11 cellular contexts compared by ENCODE assay signal in the genomic region with DNA sequence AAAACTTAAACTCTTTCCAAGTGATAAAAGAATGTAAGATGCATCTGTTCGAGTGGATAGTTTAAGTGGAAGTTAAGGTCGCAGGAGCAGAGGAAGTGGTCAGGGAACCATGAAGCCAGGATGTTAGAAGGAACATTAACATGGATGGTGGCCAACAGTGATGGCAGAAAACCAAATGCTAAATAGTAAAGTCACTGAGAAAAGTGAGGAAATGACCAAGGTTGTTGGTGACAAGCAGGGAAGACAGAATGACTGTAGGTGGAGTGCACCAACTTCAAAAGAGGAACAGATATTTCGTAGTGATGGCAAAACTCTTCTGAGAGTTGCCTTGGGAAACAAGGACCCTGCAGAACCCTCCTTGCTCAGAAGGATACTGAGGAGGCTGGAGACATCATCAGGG.
DNase-seq lines count a peak whose midpoint lies in the region; ATAC-seq and TF ChIP-seq lines count a peak whose summit lies in the region.
"Had no signal": no experiment of that assay in that cellular context is flagged by ENCODE, and none has a peak within 500 bp of the region (broad histone marks: within the 10 kb centered on the region; RNA-seq: fewer than 3 reads in every experiment).

No MANE protein-coding gene starts in this region.

- peak; percentile 67 to 70 for ATAC-seq in stimulated activated naive B cell treated with anti-CD40 and anti-IgM and Interleukin-4, amounts not matched to agents 10 μg/mL and 1 μg/mL and 100 μg/mL, for 72 hours (replicated peaks)
- ATAC-seq in GM18909 (IDR thresholded peaks at IDR 0.05; ENCODE audit: poor library complexity, unreplicated experiment), result no peak
- ATAC-seq: Panc1 had no signal

- WGBS in SK-N-SH (ENCODE audit: low lambda C conversion rate), result 80% methylated on average over 3 of the region's 3 CpGs
- 55 to 56% methylated on average over 3 of the region's 3 CpGs for WGBS in testis, 2 donors

- no peak overlapping the region for H3K9ac ChIP-seq in SK-N-SH

- peaks cover 14% of the 10 kb centered on the region for H3K9me3 Mint-ChIP-seq in T-helper 2 cell treated with Interferon-gamma antibody and Interleukin-4, amounts not matched to agents 5 μg/mL and 100 μg/mL, for 36 hours
- H3K9me3 Mint-ChIP-seq in stimulated activated naive B cell treated with anti-CD40 and anti-IgM and Interleukin-4, amounts not matched to agents 10 μg/mL and 1 μg/mL and 100 μg/mL, for 72 hours, result peaks cover 14 to 15% of the 10 kb centered on the region in 2 donors
- H3K9me3 Mint-ChIP-seq in activated T-cell treated with anti-CD3 and anti-CD28 coated beads, Interleukin-2, amount 50 U/mL, for 24 hours, result peaks cover 3% of the 10 kb centered on the region

- no peaks in the 10 kb centered on the region for H3K79me2 ChIP-seq in SK-N-SH (ENCODE audit: insufficient read depth)

- peaks cover 2% of the 10 kb centered on the region for H3K27me3 Mint-ChIP-seq in T-helper 2 cell treated with Interferon-gamma antibody and Interleukin-4, amounts not matched to agents 5 μg/mL and 100 μg/mL, for 36 hours (ENCODE audit: low read depth)
- H3K27me3 Mint-ChIP-seq in stimulated activated naive B cell treated with anti-CD40 and anti-IgM and Interleukin-4, amounts not matched to agents 10 μg/mL and 1 μg/mL and 100 μg/mL, for 72 hours, result peaks cover 0 to 4% of the 10 kb centered on the region in 2 donors
- H3K27me3 Mint-ChIP-seq in activated T-cell treated with anti-CD3 and anti-CD28 coated beads, Interleukin-2, amount 50 U/mL, for 24 hours, result peaks cover 20% of the 10 kb centered on the region

- intact Hi-C loops in testis (cut with DNase I; ENCODE audit: low total_unique reads), result no loop called here

- H4K20me1 ChIP-seq in SK-N-SH (ENCODE audit: insufficient read depth), result no peaks in the 10 kb centered on the region

- TF ChIP-seq CTCF in SK-N-SH (IDR thresholded peaks at IDR 0.05), result no peak
- TF ChIP-seq CTCF in fibroblast of the aortic adventitia (IDR thresholded peaks at IDR 0.05; ENCODE audit: insufficient read depth, low read length), result no peak
- TF ChIP-seq CTCF in testis (IDR thresholded peaks at IDR 0.05), result no peak

- H3K9me3 ChIP-seq in SK-N-SH, result 0 out of 2 replicates have a peak, but pooled peaks cover 6% of the 10 kb centered on the region
- H3K9me3 ChIP-seq in testis, result no peaks in the 10 kb centered on the region

- no peaks in the 10 kb centered on the region for H3F3A ChIP-seq in SK-N-SH (replicated peaks; ENCODE audit: insufficient read depth)

- TF ChIP-seq RAD21 in SK-N-SH (IDR thresholded peaks at IDR 0.05; ENCODE audit: low read length), result no peak

- no peak overlapping the region for H2AFZ ChIP-seq in SK-N-SH (ENCODE audit: low read depth)

- H3K4me3 ChIP-seq in SK-N-SH (ENCODE audit: low read depth in 2 of 2, low read length in 1 of 2) (no peak overlapping the region), fibroblast of the aortic adventitia (ENCODE audit: low read depth, low read length) (no peak overlapping the region), testis (no peak overlapping the region)
- H3K4me3 ChIP-seq: cardiac muscle cell had no signal

- TF ChIP-seq EP300 in SK-N-SH (IDR thresholded peaks at IDR 0.05; ENCODE audit: borderline replicate concordance in 1 of 2, low read depth in 1 of 2, low read length in 1 of 2), result no peak

- H3K27me3 ChIP-seq in SK-N-SH (ENCODE audit: insufficient read depth) (no peaks in the 10 kb centered on the region), testis (no peaks in the 10 kb centered on the region)
- H3K27me3 ChIP-seq: cardiac muscle cell had no signal

- peaks cover 2% of the 10 kb centered on the region for H3K36me3 Mint-ChIP-seq in T-helper 2 cell treated with Interferon-gamma antibody and Interleukin-4, amounts not matched to agents 5 μg/mL and 100 μg/mL, for 36 hours (ENCODE audit: low read depth)
- peaks cover 6 to 13% of the 10 kb centered on the region in 2 donors for H3K36me3 Mint-ChIP-seq in stimulated activated naive B cell treated with anti-CD40 and anti-IgM and Interleukin-4, amounts not matched to agents 10 μg/mL and 1 μg/mL and 100 μg/mL, for 72 hours
- H3K36me3 Mint-ChIP-seq in activated T-cell treated with anti-CD3 and anti-CD28 coated beads, Interleukin-2, amount 50 U/mL, for 24 hours (ENCODE audit: low read depth), result no peaks in the 10 kb centered on the region

- peaks cover 0 to 24% of the 10 kb centered on the region in 2 experiments for H3K36me3 ChIP-seq in SK-N-SH (replicated peaks in 1 of 2; ENCODE audit: control insufficient read depth in 1 of 2, insufficient read depth in 2 of 2, low read length in 1 of 2)
- no peaks in the 10 kb centered on the region for H3K36me3 ChIP-seq in testis (ENCODE audit: low read depth, missing control alignments)

- H3K27ac ChIP-seq in SK-N-SH (ENCODE audit: low read depth in 2 of 2, low read length in 1 of 2) (peak overlapping the region; percentile 0 to 8; a peak in 2 of 4 replicates), testis (peak overlapping the region in 1 of 2 donors; percentile 11)
- H3K27ac ChIP-seq: cardiac muscle cell had no signal

- no peak overlapping the region for H3K4me2 ChIP-seq in SK-N-SH

- H3K4me1 ChIP-seq in SK-N-SH (ENCODE audit: control insufficient read depth in 1 of 2, insufficient read depth in 2 of 2, low read depth in 1 of 2, low read length in 1 of 2) (peaks cover 0 to 4% of the 10 kb centered on the region in 2 experiments; a peak in 1 of 4 replicates), testis (no peaks in the 10 kb centered on the region)

- H3K9me2 ChIP-seq in SK-N-SH, result no peaks in the 10 kb centered on the region

- CTCF ChIA-PET in SK-N-SH (lab: Yijun Ruan, JAX), result no interaction called here

- TF ChIP-seq POLR2A in testis (IDR thresholded peaks at IDR 0.05), result no peak

- peak overlapping the region; percentile 30 for H3K4me3 Mint-ChIP-seq in T-helper 2 cell treated with Interferon-gamma antibody and Interleukin-4, amounts not matched to agents 5 μg/mL and 100 μg/mL, for 36 hours
- peak overlapping the region; percentile 61 to 63 for H3K4me3 Mint-ChIP-seq in stimulated activated naive B cell treated with anti-CD40 and anti-IgM and Interleukin-4, amounts not matched to agents 10 μg/mL and 1 μg/mL and 100 μg/mL, for 72 hours
- no peak overlapping the region for H3K4me3 Mint-ChIP-seq in activated T-cell treated with anti-CD3 and anti-CD28 coated beads, Interleukin-2, amount 50 U/mL, for 24 hours
- H3K4me3 Mint-ChIP-seq: nephron progenitor cell had no signal

- no peak for DNase-seq in T-helper 2 cell treated with Interferon-gamma antibody and Interleukin-4, amounts not matched to agents 5 μg/mL and 100 μg/mL, for 36 hours (ENCODE audit: low spot score)
- DNase-seq in T-helper 2 cell (no peak), SK-N-SH (no peak), fibroblast of the aortic adventitia (ENCODE audit: low read depth) (peak; percentile 34), testis (no peak)
- DNase-seq in stimulated activated naive B cell treated with anti-CD40 and anti-IgM and Interleukin-4, amounts not matched to agents 10 μg/mL and 1 μg/mL and 100 μg/mL, for 72 hours, result no peak
- no peak for DNase-seq in activated T-cell treated with anti-CD3 and anti-CD28 coated beads, Interleukin-2, amount 50 U/mL, for 24 hours
- DNase-seq: nephron progenitor cell had no signal

- POLR2A ChIA-PET in SK-N-SH (lab: Yijun Ruan, JAX), result no interaction called here

- H3K27ac Mint-ChIP-seq in T-helper 2 cell treated with Interferon-gamma antibody and Interleukin-4, amounts not matched to agents 5 μg/mL and 100 μg/mL, for 36 hours, result peak overlapping the region; percentile 41
- peak overlapping the region; percentile 76 for H3K27ac Mint-ChIP-seq in stimulated activated naive B cell treated with anti-CD40 and anti-IgM and Interleukin-4, amounts not matched to agents 10 μg/mL and 1 μg/mL and 100 μg/mL, for 72 hours
- no peak overlapping the region for H3K27ac Mint-ChIP-seq in activated T-cell treated with anti-CD3 and anti-CD28 coated beads, Interleukin-2, amount 50 U/mL, for 24 hours
- H3K27ac Mint-ChIP-seq: nephron progenitor cell had no signal

- H3K4me1 Mint-ChIP-seq in T-helper 2 cell treated with Interferon-gamma antibody and Interleukin-4, amounts not matched to agents 5 μg/mL and 100 μg/mL, for 36 hours (ENCODE audit: low read depth), result peaks cover 13% of the 10 kb centered on the region
- H3K4me1 Mint-ChIP-seq in stimulated activated naive B cell treated with anti-CD40 and anti-IgM and Interleukin-4, amounts not matched to agents 10 μg/mL and 1 μg/mL and 100 μg/mL, for 72 hours, result peaks cover 18 to 47% of the 10 kb centered on the region in 2 donors
- H3K4me1 Mint-ChIP-seq in activated T-cell treated with anti-CD3 and anti-CD28 coated beads, Interleukin-2, amount 50 U/mL, for 24 hours (ENCODE audit: low read depth), result peaks cover 13% of the 10 kb centered on the region
- H3K4me1 Mint-ChIP-seq: nephron progenitor cell had no signal

TF ChIP-seq in SK-N-SH, 30 proteins besides CTCF, POLR2A, EP300 and RAD21:
- TF ChIP-seq TCF12 (IDR thresholded peaks at IDR 0.05) (peak; percentile 43; the same call in 1 of the 2 replicates), NFIC (IDR thresholded peaks at IDR 0.05; ENCODE audit: borderline replicate concordance) (peak; percentile 59), REST (IDR thresholded peaks at IDR 0.05; ENCODE audit: low read depth, low read length) (no peak)
TF ChIP-seq in SK-N-SH: peak in this region for 2.
